In the genomic region with DNA sequence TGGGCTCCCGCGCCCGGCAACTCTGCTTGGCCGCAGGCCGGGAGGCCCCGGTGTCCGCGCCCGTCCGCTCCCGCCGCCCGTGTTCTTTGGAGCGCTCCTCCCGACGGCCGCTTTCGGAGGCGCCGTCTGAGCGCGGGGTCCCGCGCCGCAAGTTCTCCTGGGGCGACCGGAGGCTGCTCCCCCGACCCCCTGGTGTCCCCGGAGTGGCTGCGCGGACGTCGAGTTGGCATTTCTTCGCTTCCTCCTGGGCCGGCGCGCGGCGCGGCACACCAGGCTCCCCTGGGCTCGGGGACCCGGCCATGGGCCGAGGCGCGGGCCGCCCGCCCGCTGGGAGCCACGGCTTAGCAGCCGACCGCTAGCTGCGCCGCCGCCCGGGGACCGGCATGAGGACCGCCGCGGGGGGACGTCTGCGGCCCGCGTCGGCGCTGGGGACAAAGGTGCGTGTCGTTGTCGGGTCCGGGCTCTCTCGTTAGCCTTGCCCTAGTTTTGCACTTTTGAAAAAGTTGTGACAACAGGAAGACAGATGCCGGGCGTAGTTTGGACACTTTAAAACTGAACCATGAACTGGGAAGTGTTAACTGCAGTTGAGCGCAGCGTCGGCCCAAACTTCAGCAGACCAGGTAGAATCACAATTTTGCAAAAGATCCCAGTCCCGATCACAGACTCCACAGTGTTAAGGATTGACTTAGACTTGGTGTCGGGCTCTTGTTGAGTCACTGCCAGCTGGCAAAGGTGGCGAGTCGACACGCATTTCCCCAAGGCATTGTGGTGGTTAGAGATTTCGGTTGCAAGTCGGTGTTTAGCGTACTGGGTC, we compare ENCODE assay signal across 1 cellular context.
TF ChIP-seq lines count a peak whose summit lies in the region.

No MANE protein-coding gene starts in this region.

TF ChIP-seq in H1, 55 proteins besides CTCF, POLR2A, EP300 and RAD21:
- no peak for TF ChIP-seq TAF1 (IDR thresholded peaks at IDR 0.05; ENCODE audit: low read depth, low read length)
- peak; percentile 87 for TF ChIP-seq SAP30 (IDR thresholded peaks at IDR 0.05; ENCODE audit: insufficient read depth, insufficient replicate concordance, low read length)
- peak; percentile 77 for TF ChIP-seq KDM4A (IDR thresholded peaks at IDR 0.05; ENCODE audit: low read depth, low read length, severe bottlenecking)
- no peak for TF ChIP-seq GABPA (IDR thresholded peaks at IDR 0.05; ENCODE audit: borderline replicate concordance, insufficient read depth, low read length)
- 0 out of 4 replicates have a peak, but pooled peaks of 1 of the 2 experiments have one; percentile 72 for TF ChIP-seq HDAC2 (IDR thresholded peaks at IDR 0.05; ENCODE audit: borderline replicate concordance in 1 of 2, low read depth in 2 of 2, low read length in 2 of 2)
- peak; percentile 5 for TF ChIP-seq ASH2L (IDR thresholded peaks at IDR 0.05; ENCODE audit: low read length)
- peak; percentile 52 for TF ChIP-seq PHF8 (conservative IDR thresholded peaks at IDR 0.05; ENCODE audit: low read depth, low read length)
- 0 out of 4 replicates have a peak, but pooled peaks of 1 of the 2 experiments have one; percentile 43 for TF ChIP-seq SIN3A (conservative IDR thresholded peaks at IDR 0.05 in 1 of 2, IDR thresholded peaks at IDR 0.05 in 1 of 2; ENCODE audit: low read depth in 1 of 2, low read length in 2 of 2)
- no peak for TF ChIP-seq TEAD4 (IDR thresholded peaks at IDR 0.05; ENCODE audit: low read depth, low read length)
TF ChIP-seq in H1: peak in this region for 6.
